ENCODE assay signal across 9 cellular contexts in the genomic region with DNA sequence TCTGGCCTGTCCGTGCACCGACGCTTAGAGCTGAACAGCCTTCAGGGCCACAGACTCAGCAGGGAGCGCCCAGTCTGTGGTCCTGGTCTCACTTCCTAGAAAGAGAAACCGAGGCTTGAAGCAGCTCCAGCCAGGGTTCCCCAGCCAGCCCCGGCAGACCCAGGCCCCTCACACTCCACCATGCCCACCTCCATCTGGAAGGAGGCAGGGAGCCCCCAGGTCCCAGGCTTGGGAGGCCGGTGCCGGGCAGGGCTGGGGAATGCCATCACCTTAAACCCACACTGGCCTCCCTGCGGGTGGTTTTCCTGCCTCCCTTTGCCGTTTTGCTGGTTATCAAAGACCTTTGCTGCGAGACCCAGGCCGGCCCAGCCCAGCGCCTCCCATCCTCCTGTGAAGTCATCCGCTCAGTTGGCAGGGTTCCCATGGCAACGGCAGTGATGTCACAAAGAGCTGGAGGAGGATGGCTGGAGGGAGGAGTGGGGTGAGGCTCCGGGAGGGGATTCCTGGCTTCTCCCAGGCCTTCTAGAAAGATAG. TPM values are rescaled to one million over a fixed set of nuclear protein-coding genes. Genes with fewer than 3 reads are reported as not detected.
DNase-seq lines count a peak whose midpoint lies in the region; ATAC-seq, FAIRE-seq and TF ChIP-seq lines count a peak whose summit lies in the region.
"Had no signal": no experiment of that assay in that cellular context is flagged by ENCODE, and none has a peak within 500 bp of the region (broad histone marks: within the 10 kb centered on the region; RNA-seq: fewer than 3 reads in every experiment).

No MANE protein-coding gene starts in this region.

- no peak for TF ChIP-seq CTCF in K562 (IDR thresholded peaks at IDR 0.05 in 2 of 3, conservative IDR thresholded peaks at IDR 0.05 in 1 of 3; ENCODE audit: insufficient read depth in 2 of 3, low read depth in 1 of 3, low read length in 3 of 3)
- TF ChIP-seq CTCF in lower lobe of right lung (IDR thresholded peaks at IDR 0.05): no peak

- ATAC-seq in K562 (no peak; the same call in 2 of the 3 replicates), lower lobe of right lung (no peak), GM21515 (IDR thresholded peaks at IDR 0.05; ENCODE audit: unreplicated experiment) (no peak), HG02938 (IDR thresholded peaks at IDR 0.05; ENCODE audit: unreplicated experiment) (no peak)

- H3K9me3 ChIP-seq in K562 (replicated peaks; ENCODE audit: control insufficient read depth, insufficient read depth, low read depth, low read length): no peaks in the 10 kb centered on the region
- no peaks in the 10 kb centered on the region for H3K9me3 ChIP-seq in lower lobe of right lung
- H3K9me3 ChIP-seq: SJSA1 had no signal

- no peak for TF ChIP-seq RAD21 in K562 (CRISPR knock-in tag; conservative IDR thresholded peaks at IDR 0.05 in 1 of 2, IDR thresholded peaks at IDR 0.05 in 1 of 2)

- 1% methylated on average over 16 of the region's 16 CpGs for WGBS in K562 (ENCODE audit: insufficient coverage, low coverage, missing lambda C conversion rate)

- DNase-seq in Ammon's horn (ENCODE audit: low spot score): peak; percentile 46
- peak; percentile 12 for DNase-seq in Jurkat, Clone E6-1 (ENCODE audit: low read depth, low spot score)
- peak in 2 of 4 experiments; percentile 36 to 37 for DNase-seq in K562 (ENCODE audit: extremely low read depth in 1 of 4, low spot score in 3 of 4)
- DNase-seq in lower lobe of right lung: peak; percentile 38
- DNase-seq in NCI-H345 treated with DMSO at 0.1 percent for 48 hours (lab: John Stamatoyannopoulos, UW; ENCODE audit: unreplicated experiment): no peak
- DNase-seq in cerebellar cortex (ENCODE audit: low spot score): no peak

- intact Hi-C loops in K562 (cut with micrococcal nuclease) (no loop called here), lower lobe of right lung (cut with DNase I) (no loop called here)

- H3K36me3 ChIP-seq in K562 (ENCODE audit: control insufficient read depth, insufficient read depth, low read length) (no peaks in the 10 kb centered on the region), lower lobe of right lung (no peaks in the 10 kb centered on the region)
- H3K36me3 ChIP-seq: SJSA1 had no signal

- no peak overlapping the region for H3K4me2 ChIP-seq in K562 (ENCODE audit: insufficient read depth, low read length)

- TF ChIP-seq POLR2A in K562 (conservative IDR thresholded peaks at IDR 0.05): no peak

- CTCF ChIA-PET in K562 (lab: Yijun Ruan, JAX; ENCODE audit: low intra/inter-chr PET ratio): no interaction called here

- H3K27ac ChIP-seq in K562 (ENCODE audit: extremely low read depth, low read depth, low read length) (no peak overlapping the region), lower lobe of right lung (no peak overlapping the region)
- H3K27ac ChIP-seq: SJSA1 had no signal

- no peak for TF ChIP-seq EP300 in K562 (IDR thresholded peaks at IDR 0.05; ENCODE audit: low read length)

- no peaks in the 10 kb centered on the region for H4K20me1 ChIP-seq in K562 (replicated peaks; ENCODE audit: control insufficient read depth, insufficient read depth, low read length)

- H3K4me1 ChIP-seq in K562 (replicated peaks in 1 of 2; ENCODE audit: control insufficient read depth in 2 of 2, insufficient read depth in 2 of 2, low read length in 2 of 2) (peaks cover 0 to 25% of the 10 kb centered on the region in 2 experiments; a peak in 2 of 5 replicates), lower lobe of right lung (no peaks in the 10 kb centered on the region)
- H3K4me1 ChIP-seq: SJSA1 had no signal

- H3K79me2 ChIP-seq in K562 (ENCODE audit: control insufficient read depth, insufficient read depth, low read length): no peaks in the 10 kb centered on the region

- H2AFZ ChIP-seq in K562 (ENCODE audit: low read depth, low read length): no peak overlapping the region

- in situ Hi-C loops in K562 (cut with MboI): no loop called here

- no peak overlapping the region for H3K4me3 ChIP-seq in Jurkat, Clone E6-1 (ENCODE audit: low read length)
- no peak overlapping the region for H3K4me3 ChIP-seq in K562
- no peak overlapping the region for H3K4me3 ChIP-seq in lower lobe of right lung
- H3K4me3 ChIP-seq: SJSA1 had no signal

- BruUV-seq in K562 (replicated peaks; lab: Mats Ljungman, UMichigan): no TSS peak

- no peak overlapping the region; a peak in 1 of 4 replicates for H3K9ac ChIP-seq in K562 (ENCODE audit: insufficient read depth in 1 of 2, low read depth in 2 of 2, low read length in 2 of 2)

- no peaks in the 10 kb centered on the region for H3K9me1 ChIP-seq in K562 (ENCODE audit: control insufficient read depth, insufficient read depth, low read length)

- H3K27me3 ChIP-seq in K562 (ENCODE audit: control insufficient read depth in 2 of 2, insufficient read depth in 2 of 2, low read length in 2 of 2) (peaks cover 30 to 79% of the 10 kb centered on the region in 2 experiments; a peak in 4 of 5 replicates), lower lobe of right lung (ENCODE audit: low read depth) (no peaks in the 10 kb centered on the region)

- POLR2A ChIA-PET in K562 (lab: Yijun Ruan, JAX): no interaction called here

- no peak for FAIRE-seq in K562 (lab: Jason Lieb, UNC)

TF ChIP-seq in K562, 482 proteins besides CTCF, POLR2A, EP300 and RAD21:
- no peak for TF ChIP-seq NFRKB (IDR thresholded peaks at IDR 0.05; ENCODE audit: low read depth)
- peak; percentile 84 for TF ChIP-seq RFX1 (IDR thresholded peaks at IDR 0.05)
- no peak for TF ChIP-seq HDAC1 (IDR thresholded peaks at IDR 0.05)
- TF ChIP-seq MAZ (CRISPR knock-in tag; conservative IDR thresholded peaks at IDR 0.05 in 1 of 2, IDR thresholded peaks at IDR 0.05 in 1 of 2): no peak
- TF ChIP-seq RNF2 (IDR thresholded peaks at IDR 0.05): no peak

RNA-seq across cellular contexts. Expression of a gene that starts 24.0 kb away (rescaled TPM):
- not detected for polyA plus RNA-seq in Jurkat, Clone E6-1 (2012; ENCODE audit: insufficient read depth, insufficient read length)
- 0.25 TPM in 1 of 2 replicates, not detected in the other for total RNA-seq in K562 (2011; cell fraction: chromatin; rRNA removed; ENCODE audit: low replicate concordance)
- total RNA-seq in K562 (2011; cell fraction: nucleolus; rRNA removed): 0.39 and 0.67 TPM in 2 replicates
- total RNA-seq in K562 (2011; cell fraction: nucleoplasm; rRNA removed): 0.07 and 0.31 TPM in 2 replicates
- total RNA-seq in K562 (2014; rRNA removed): 0.23 and 0.45 TPM in 2 replicates
- 0.04 and 0.06 TPM in 2 replicates for total RNA-seq in K562 (2014; rRNA removed; fragmentation: Illumina TruSeq; extraction: Trizol)
- 0.08 and 0.18 TPM in 2 replicates for total RNA-seq in K562 (2015; rRNA removed; fragmentation: Illumina TruSeq; extraction: Trizol)
- 0.45 and 0.64 TPM in 2 replicates for total RNA-seq in K562 (2021)
- polyA plus RNA-seq in K562 (2011; rRNA removed): 0.13 and 0.41 TPM in 2 replicates
- 0.44 and 0.81 TPM in 2 replicates for polyA plus RNA-seq in K562 (2011; cell fraction: cytosol; rRNA removed)
- polyA plus RNA-seq in K562 (2011; cell fraction: nucleus; rRNA removed): 0.26 and 0.31 TPM in 2 replicates
- polyA plus RNA-seq in K562 (2012): 0.35 and 0.39 TPM in 2 replicates
- polyA plus RNA-seq in K562 (2014; fragmentation: Illumina TruSeq; extraction: Trizol): 0.06 and 0.28 TPM in 2 replicates
- not detected for polyA plus RNA-seq in K562 (2014; fragmentation: Nextera tagmentation; extraction: Ambion mirVana)
- 0.11 and 0.33 TPM in 2 replicates for polyA plus RNA-seq in K562 (2014; rRNA removed)
- polyA minus RNA-seq in K562 (2011; rRNA and poly(A)+ RNA removed): 0.07 and 0.15 TPM in 2 replicates
- polyA minus RNA-seq in K562 (2011; cell fraction: cytosol; rRNA and poly(A)+ RNA removed): 0.38 and 1.0 TPM in 2 replicates
- polyA minus RNA-seq in K562 (2011; cell fraction: nucleus; rRNA and poly(A)+ RNA removed): 0.13 and 0.44 TPM in 2 replicates
- total RNA-seq in lower lobe of right lung: 1.4 TPM
- total RNA-seq: SJSA1 had no signal

Comparison
In these comparisons a context has a peak if more than half of its experiments do, and no peak if none do; other contexts are left out.
1. DNase-seq: peak in Ammon's horn (single experiment), Jurkat, Clone E6-1 (single experiment) and lower lobe of right lung (single experiment); none in NCI-H345 treated with DMSO at 0.1 percent for 48 hours (single experiment) and cerebellar cortex (single experiment).